Comparison of ENCODE assay signal across 18 cellular contexts in genomic region chr11:33248416-33248957, GRCh38. TPM values are rescaled to one million over a fixed set of nuclear protein-coding genes. Genes with fewer than 3 reads are reported as not detected.
DNase-seq lines count a peak whose midpoint lies in the region; ATAC-seq and TF ChIP-seq lines count a peak whose summit lies in the region.
"Had no signal": no experiment of that assay in that cellular context is flagged by ENCODE, and none has a peak within 500 bp of the region (broad histone marks: within the 10 kb centered on the region; RNA-seq: fewer than 3 reads in every experiment).

No MANE protein-coding gene starts in this region.

- peaks cover 7% of the 10 kb centered on the region for H3K9me3 ChIP-seq in adipocyte (ENCODE audit: control insufficient read depth, low read length)
- H3K9me3 ChIP-seq: BE2C, breast epithelium, heart right ventricle had no signal

- peaks cover 15% of the 10 kb centered on the region for H3K4me1 ChIP-seq in adipocyte (ENCODE audit: control insufficient read depth, insufficient read depth, low read length)
- H3K4me1 ChIP-seq: BE2C, breast epithelium had no signal

- peak; percentile 79 for DNase-seq in BJ (ENCODE audit: low read depth)
- peak; percentile 49 for DNase-seq in adipocyte (ENCODE audit: low read depth)
- peak; percentile 30 for DNase-seq in fibroblast of villous mesenchyme (ENCODE audit: low read depth)
- peak; percentile 5 for DNase-seq in skeletal muscle cell (ENCODE audit: low read depth)
- DNase-seq in dermis blood vessel endothelial cell: no peak
- DNase-seq in T-helper 2 cell: no peak
- DNase-seq in brain microvascular endothelial cell: no peak
- DNase-seq: activated naive CD4-positive, alpha-beta T cell treated with anti-CD3 and anti-CD28 coated beads for 36 hours; BE2C; heart right ventricle; left cardiac atrium; naive thymus-derived CD4-positive, alpha-beta T cell; NCI-H1048; stimulated activated CD4-positive, alpha-beta T cell treated with anti-CD3 and anti-CD28 coated beads, Interleukin-2, amount 100 ng/mL, for 24 hours; T-helper 1 cell had no signal

- TF ChIP-seq CTCF in BJ (IDR thresholded peaks at IDR 0.05; ENCODE audit: insufficient read depth, low read depth, low read length): no peak
- no peak for TF ChIP-seq CTCF in fibroblast of villous mesenchyme (IDR thresholded peaks at IDR 0.05; ENCODE audit: insufficient read depth, low read depth, low read length)
- no peak for TF ChIP-seq CTCF in brain microvascular endothelial cell (IDR thresholded peaks at IDR 0.05; ENCODE audit: low read depth, low read length, missing control alignments)

- no peak overlapping the region for H3K27ac ChIP-seq in brain microvascular endothelial cell
- H3K27ac ChIP-seq: breast epithelium, heart right ventricle had no signal

- ATAC-seq in HG02852 (IDR thresholded peaks at IDR 0.05; ENCODE audit: unreplicated experiment): no peak
- ATAC-seq: activated CD4-positive, CD25-positive, alpha-beta regulatory T cell treated with anti-CD3 and anti-CD28 coated beads, Interleukin-2, amount 50 U/mL, for 24 hours; heart right ventricle; naive thymus-derived CD4-positive, alpha-beta T cell had no signal

- POLR2A ChIA-PET in BJ (lab: Charles Lee): interaction anchor here (0.6 kb wide), 1 partner anchor 11 kb away, joined by 3 read pairs; no protein-coding TSS in a partner anchor

- in situ Hi-C loops in brain microvascular endothelial cell (cut with HindIII; ENCODE audit: low pct_ligation_motif_present, low sequenced_read_pairs): no loop called here

- no peak overlapping the region for H3K9ac ChIP-seq in adipocyte (ENCODE audit: low read length)

- CTCF ChIA-PET in BJ (lab: Yijun Ruan, JAX): interaction anchor here (0.6 kb wide), 1 partner anchor 61 kb away, joined by 3 read pairs; no protein-coding TSS in a partner anchor

- H3K27me3 ChIP-seq in BJ (ENCODE audit: control insufficient read depth, insufficient read depth, low read length) (no peaks in the 10 kb centered on the region), adipocyte (replicated peaks; ENCODE audit: control insufficient read depth, insufficient read depth, low read length) (no peaks in the 10 kb centered on the region), brain microvascular endothelial cell (replicated peaks) (no peaks in the 10 kb centered on the region)
- H3K27me3 ChIP-seq: BE2C, breast epithelium, heart right ventricle had no signal

- H3K36me3 ChIP-seq in BJ (ENCODE audit: control insufficient read depth, insufficient read depth, low read length) (no peaks in the 10 kb centered on the region), adipocyte (ENCODE audit: control insufficient read depth, insufficient read depth, low read length, severe bottlenecking) (no peaks in the 10 kb centered on the region), brain microvascular endothelial cell (replicated peaks) (no peaks in the 10 kb centered on the region)
- H3K36me3 ChIP-seq: BE2C, breast epithelium, heart right ventricle had no signal

- H3K4me3 ChIP-seq in BJ (ENCODE audit: low read depth, low read length): no peak overlapping the region
- no peak overlapping the region for H3K4me3 ChIP-seq in adipocyte (ENCODE audit: low read length)
- H3K4me3 ChIP-seq in fibroblast of villous mesenchyme (ENCODE audit: low read depth, low read length): no peak overlapping the region
- H3K4me3 ChIP-seq in skeletal muscle cell (ENCODE audit: low read depth, low read length): no peak overlapping the region
- H3K4me3 ChIP-seq in brain microvascular endothelial cell (ENCODE audit: low read depth, low read length): no peak overlapping the region
- H3K4me3 ChIP-seq: breast epithelium, heart right ventricle had no signal

RNA-seq across cellular contexts. Expression of gene HIPK3, which starts 8.7 kb away (rescaled TPM):
- 18.9 and 26.3 TPM in 2 replicates for polyA plus RNA-seq in BJ (2011; rRNA removed)
- polyA minus RNA-seq in BJ (2011; rRNA and poly(A)+ RNA removed): 78.6 and 91.4 TPM in 2 replicates
- 75.1 and 121 TPM in 2 replicates for total RNA-seq in fibroblast of villous mesenchyme
- 85.6 and 138 TPM in 2 replicates for total RNA-seq in dermis blood vessel endothelial cell

Comparison
In these comparisons a context has a peak if more than half of its experiments do, and no peak if none do; other contexts are left out.
1. DNase-seq: peak in BJ (single experiment), adipocyte (single experiment), fibroblast of villous mesenchyme (single experiment) and skeletal muscle cell (single experiment); none in dermis blood vessel endothelial cell (single experiment), T-helper 2 cell (0 of 5) and brain microvascular endothelial cell (single experiment).